ENCODE assay signal across 8 cellular contexts in the genomic region with DNA sequence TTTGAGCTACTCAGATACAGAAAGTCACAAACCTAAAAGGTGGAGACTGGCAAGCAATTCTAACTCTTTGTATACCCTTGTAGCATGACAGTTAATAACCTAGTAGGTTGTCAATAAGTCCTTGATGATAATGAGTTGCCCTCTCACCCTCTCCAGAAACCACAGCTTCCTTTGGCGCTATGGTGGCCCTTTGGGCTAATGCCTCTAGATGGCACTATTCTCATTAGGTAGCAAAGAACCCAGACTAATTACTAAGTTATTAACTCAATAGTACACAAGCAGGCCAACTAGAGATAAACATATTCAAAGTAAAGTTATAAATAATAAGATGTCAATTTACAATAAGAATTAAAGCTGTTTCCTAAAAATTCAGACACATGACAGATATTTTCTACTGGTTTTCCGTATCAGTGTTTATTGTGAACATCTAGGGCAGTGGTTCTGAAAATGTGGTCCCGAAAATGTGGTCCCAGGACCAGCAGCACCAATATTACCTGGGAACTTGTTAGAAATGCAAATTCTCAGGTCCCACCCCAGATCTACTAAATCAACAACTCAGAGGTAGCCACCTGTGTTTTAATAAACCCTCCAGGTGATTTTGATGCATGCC. TPM values are rescaled to one million over a fixed set of nuclear protein-coding genes. Genes with fewer than 3 reads are reported as not detected.
A peak's percentile ranks its signal among the peaks of the same experiment; 100 is the strongest.
DNase-seq lines count a peak whose midpoint lies in the region; ATAC-seq, FAIRE-seq and TF ChIP-seq lines count a peak whose summit lies in the region.

No MANE protein-coding gene starts in this region.

- no peaks in the 10 kb centered on the region for H3K9me2 ChIP-seq in PC-3 (replicated peaks; ENCODE audit: low read length)

- H2AFZ ChIP-seq in PC-3 (ENCODE audit: low read length) = no peak overlapping the region

- BruUV-seq in PC-3 (replicated peaks; lab: Mats Ljungman, UMichigan) = no TSS peak

- H3K27me3 ChIP-seq in PC-3 (ENCODE audit: low read length) (peaks cover 52% of the 10 kb centered on the region), small intestine (ENCODE audit: control insufficient read depth in 2 of 2, insufficient read depth in 2 of 2, low read length in 2 of 2) (no peaks in the 10 kb centered on the region)

- no peak overlapping the region for H3K9ac ChIP-seq in PC-3 (ENCODE audit: low read length)

- H3K27ac ChIP-seq in A549 (no peak overlapping the region), PC-3 (ENCODE audit: low read length) (no peak overlapping the region), small intestine (ENCODE audit: low read depth in 1 of 2, low read length in 1 of 2) (no peak overlapping the region)

- POLR2A ChIA-PET in A549 (lab: Yijun Ruan, JAX) (no interaction called here), PC-3 (lab: Charles Lee; ENCODE audit: unreplicated experiment) (no interaction called here)

- H4K20me1 ChIP-seq in PC-3 (ENCODE audit: low read length) = no peaks in the 10 kb centered on the region

- H3K4me1 ChIP-seq in A549 (no peaks in the 10 kb centered on the region), PC-3 (ENCODE audit: insufficient read depth, low read length) (no peaks in the 10 kb centered on the region), small intestine (ENCODE audit: control insufficient read depth in 2 of 2, insufficient read depth in 1 of 2, low read depth in 1 of 2, low read length in 1 of 2) (no peaks in the 10 kb centered on the region)

- WGBS in A549 (ENCODE audit: missing lambda C conversion rate) = 82% methylated on average over 3 of the region's 3 CpGs
- 73 to 81% (median 75%) methylated on average over 3 of the region's 3 CpGs for WGBS in small intestine, 3 donors

- TF ChIP-seq RAD21 in A549 (conservative IDR thresholded peaks at IDR 0.05 in 1 of 2, IDR thresholded peaks at IDR 0.05 in 1 of 2) = peak; percentile 63 to 73

- peak; percentile 21 for DNase-seq in A549 (ENCODE audit: low read depth in 1 of 2, low spot score in 1 of 2)
- peak; percentile 39 for DNase-seq in GM03348 (ENCODE audit: low spot score)
- DNase-seq in PC-3 = peak; percentile 63
- peak; percentile 60 for DNase-seq in epithelial cell of esophagus (ENCODE audit: low read depth)
- peak; percentile 64 for DNase-seq in small intestine
- no peak for DNase-seq in activated gamma-delta T cell treated with Interleukin-2 at 50 U/mL for 16 hours
- no peak for DNase-seq in cortex of kidney (lab: John Stamatoyannopoulos, UW)

- intact Hi-C loops in PC-3 (cut with micrococcal nuclease) = loop anchor here (1.0 kb wide), 1 partner anchor 182 kb away; no protein-coding TSS in a partner anchor

- peak; percentile 64 to 84; a peak in 4 of 6 replicates for ATAC-seq in A549
- ATAC-seq in HG02763 (IDR thresholded peaks at IDR 0.05; ENCODE audit: unreplicated experiment) = peak; percentile 60
- ATAC-seq in PC-3 = peak; percentile 65

- no peaks in the 10 kb centered on the region for H3K9me3 ChIP-seq in A549
- H3K9me3 ChIP-seq in PC-3 (ENCODE audit: low read length) = no peaks in the 10 kb centered on the region
- no peaks in the 10 kb centered on the region for H3K9me3 ChIP-seq in small intestine (ENCODE audit: control insufficient read depth, low read depth)

- H3K4me3 ChIP-seq in A549 (no peak overlapping the region), PC-3 (ENCODE audit: low read length) (no peak overlapping the region), epithelial cell of esophagus (ENCODE audit: low read length) (no peak overlapping the region), small intestine (ENCODE audit: low read depth in 1 of 2, low read length in 2 of 2) (no peak overlapping the region)

- CTCF ChIA-PET in A549 (lab: Yijun Ruan, JAX) = interaction anchor here (0.8 to 3.0 kb wide), 30 partner anchors 9 to 246 kb away, joined by 3 to 33 read pairs (median 4); no protein-coding TSS in a partner anchor
- CTCF ChIA-PET in PC-3 (lab: Charles Lee) = interaction anchor here (0.6 to 1.6 kb wide), 4 partner anchors 78 to 189 kb away, joined by 3 to 5 read pairs (median 4); no protein-coding TSS in a partner anchor

- TF ChIP-seq EP300 in A549 (IDR thresholded peaks at IDR 0.05) = no peak

- H3F3A ChIP-seq in PC-3 (ENCODE audit: low read length, unreplicated experiment) = no peaks in the 10 kb centered on the region

- TF ChIP-seq POLR2A in A549 (IDR thresholded peaks at IDR 0.05; ENCODE audit: low read length) = no peak

- no peaks in the 10 kb centered on the region for H3K36me3 ChIP-seq in PC-3 (ENCODE audit: low read depth, low read length)
- H3K36me3 ChIP-seq in small intestine (ENCODE audit: control insufficient read depth in 2 of 2, insufficient read depth in 2 of 2, low read length in 2 of 2) = peaks cover 0 to 2% of the 10 kb centered on the region in 2 donors

- no peak for FAIRE-seq in A549 (lab: Jason Lieb, UNC)
- no peak for FAIRE-seq in small intestine (lab: Jason Lieb, UNC)

- no peaks in the 10 kb centered on the region for H3K79me2 ChIP-seq in PC-3 (ENCODE audit: low read length)

- H3K4me2 ChIP-seq in A549 (no peak overlapping the region), PC-3 (ENCODE audit: low read length) (no peak overlapping the region)

- TF ChIP-seq CTCF in A549 (IDR thresholded peaks at IDR 0.05) = peak; percentile 79
- peak; percentile 87 for TF ChIP-seq CTCF in PC-3 (conservative IDR thresholded peaks at IDR 0.05; ENCODE audit: low read depth, low read length)
- TF ChIP-seq CTCF in epithelial cell of esophagus (IDR thresholded peaks at IDR 0.05; ENCODE audit: insufficient read depth, low read depth, low read length, missing control alignments) = peak; percentile 94

TF ChIP-seq in A549, 52 proteins besides CTCF, POLR2A, EP300 and RAD21:
- TF ChIP-seq SMC3 (IDR thresholded peaks at IDR 0.05) = peak; percentile 41; the same call in 2 of the 3 replicates
- TF ChIP-seq FOXS1 (CRISPR knock-in tag; IDR thresholded peaks at IDR 0.05) = no peak
TF ChIP-seq in A549: peak in this region for 1.

RNA-seq across cellular contexts. Expression of a gene that starts 41.1 kb away (rescaled TPM):
- polyA plus RNA-seq in A549 (2011; rRNA removed) = 42.4 and 53.6 TPM in 2 replicates
- polyA plus RNA-seq in A549 (2012; cell fraction: cytosol; rRNA removed) = 9.7 and 12.4 TPM in 2 replicates
- polyA plus RNA-seq in A549 (2012; cell fraction: nucleus; rRNA removed) = 5.7 and 9.4 TPM in 2 replicates
- polyA plus RNA-seq in A549 (2017; fragmentation: RNase III; extraction: RNeasy Plus Mini Kit Qiagen cat#74134 plus additional on column Dnase treatment) = 27.4 to 31.0 TPM (median 29.6 TPM) in 3 replicates
- polyA minus RNA-seq in A549 (2011; rRNA and poly(A)+ RNA removed) = 53.8 and 56.8 TPM in 2 replicates
- not detected in 2 replicates for total RNA-seq in PC-3 (2014; rRNA removed)
- polyA plus RNA-seq in small intestine = 10 to 100 TPM in 1 of 3 donors, 1 to 10 TPM in 2; 4.3 to 12.9 (median 7.8) TPM

Comparison
In these comparisons a context has a peak if more than half of its experiments do, and no peak if none do; other contexts are left out.
1. DNase-seq: peak in A549 (2 of 2), GM03348 (single experiment), PC-3 (single experiment), epithelial cell of esophagus (single experiment) and small intestine (single experiment); none in activated gamma-delta T cell treated with Interleukin-2 at 50 U/mL for 16 hours (single experiment) and cortex of kidney (single experiment).
2. Peak in every context shown above with its lines, with median percentiles within 50 percentile points of each other: ATAC-seq and CTCF ChIP-seq.